In the genomic region with DNA sequence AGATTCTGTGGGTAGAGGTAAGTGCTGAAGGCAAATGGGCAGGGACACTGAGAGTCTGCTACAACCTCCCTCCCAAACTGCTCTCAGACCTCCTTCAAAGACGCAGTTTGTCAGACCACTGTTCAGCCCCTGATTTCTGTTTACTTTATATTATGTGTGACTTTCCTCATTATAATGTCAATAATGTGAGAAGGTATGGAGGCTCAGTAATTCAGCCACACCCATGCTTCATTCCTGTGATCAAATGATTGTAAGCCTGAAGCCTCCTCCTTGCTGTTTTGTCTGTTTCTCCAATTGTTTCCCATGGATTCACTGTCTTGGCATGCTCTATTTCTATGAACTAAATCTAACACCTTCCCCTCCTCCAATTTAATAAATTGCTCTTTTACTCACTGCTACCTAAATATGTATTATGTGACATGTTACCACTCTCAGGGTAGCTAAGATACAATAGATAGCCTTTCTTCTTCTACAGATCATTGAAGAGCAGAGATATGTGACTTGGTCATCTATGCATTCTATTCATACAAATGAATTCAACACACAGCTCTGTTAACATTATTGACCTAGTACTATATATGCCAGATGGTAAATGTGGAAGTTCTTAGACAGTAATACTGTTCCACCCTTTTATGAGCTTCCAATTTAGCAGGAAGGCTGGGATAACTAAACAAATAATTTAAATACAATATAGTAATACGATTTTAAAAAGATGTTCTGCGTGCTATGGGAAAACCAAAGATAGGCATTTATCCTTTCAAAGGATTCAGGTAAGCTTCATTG, we compare ENCODE assay signal across 14 cellular contexts.
DNase-seq lines count a peak whose midpoint lies in the region; ATAC-seq, FAIRE-seq and TF ChIP-seq lines count a peak whose summit lies in the region.
"Had no signal": no experiment of that assay in that cellular context is flagged by ENCODE, and none has a peak within 500 bp of the region (broad histone marks: within the 10 kb centered on the region; RNA-seq: fewer than 3 reads in every experiment).

No MANE protein-coding gene starts in this region.

- H3K36me3 ChIP-seq in colonic mucosa (no peaks in the 10 kb centered on the region), mucosa of descending colon (ENCODE audit: low read depth) (no peaks in the 10 kb centered on the region), transverse colon (no peaks in the 10 kb centered on the region), body of pancreas (replicated peaks in 1 of 2; ENCODE audit: insufficient read depth in 1 of 2, low read depth in 2 of 2) (no peaks in the 10 kb centered on the region)
- no peaks in the 10 kb centered on the region for H3K36me3 ChIP-seq in naive thymus-derived CD4-positive, alpha-beta T cell (ENCODE audit: control insufficient read depth in 2 of 3, insufficient read depth in 3 of 3, low read length in 3 of 3)
- H3K36me3 ChIP-seq: BLaER1 treated with 17β-estradiol and CSF1 and Interleukin-3, amounts not matched to agents 10 nM and 100 nM had no signal

- no peak overlapping the region for H3K4me3 Mint-ChIP-seq in activated T-helper 17 cell treated with anti-CD3 and anti-CD28 coated beads, Interleukin-2, amount 50 U/mL, for 72 hours
- no peak overlapping the region for H3K4me3 Mint-ChIP-seq in naive thymus-derived CD4-positive, alpha-beta T cell
- H3K4me3 Mint-ChIP-seq: CD4-positive, CD25-positive, alpha-beta regulatory T cell had no signal

- ATAC-seq in mucosa of descending colon (peak; percentile 76), body of pancreas (no peak)
- ATAC-seq in activated T-helper 17 cell treated with anti-CD3 and anti-CD28 coated beads, Interleukin-2, amount 50 U/mL, for 72 hours (replicated peaks), result no peak
- no peak for ATAC-seq in naive thymus-derived CD4-positive, alpha-beta T cell
- ATAC-seq: HCT116 had no signal

- POLR2A ChIA-PET in naive thymus-derived CD4-positive, alpha-beta T cell (lab: Charles Lee), result no interaction called here

- H3K27me3 Mint-ChIP-seq in activated T-helper 17 cell treated with anti-CD3 and anti-CD28 coated beads, Interleukin-2, amount 50 U/mL, for 72 hours, result peaks cover 3% of the 10 kb centered on the region
- peaks cover 0 to 10% (median 4%) of the 10 kb centered on the region in 5 donors for H3K27me3 Mint-ChIP-seq in naive thymus-derived CD4-positive, alpha-beta T cell
- H3K27me3 Mint-ChIP-seq: CD4-positive, CD25-positive, alpha-beta regulatory T cell had no signal

- no peaks in the 10 kb centered on the region for H3K36me3 Mint-ChIP-seq in activated T-helper 17 cell treated with anti-CD3 and anti-CD28 coated beads, Interleukin-2, amount 50 U/mL, for 72 hours (ENCODE audit: low read depth)
- no peaks in the 10 kb centered on the region for H3K36me3 Mint-ChIP-seq in naive thymus-derived CD4-positive, alpha-beta T cell
- H3K36me3 Mint-ChIP-seq: CD4-positive, CD25-positive, alpha-beta regulatory T cell had no signal

- 40 to 57% methylated on average over 1 to 3 of the region's 3 CpGs for WGBS in transverse colon (ENCODE audit: low coverage in 1 of 2), 2 donors
- WGBS in body of pancreas, 2 donors, result 62 to 87% methylated on average over 3 of the region's 3 CpGs

- H3K27ac ChIP-seq in colonic mucosa (peak overlapping the region; percentile 55), transverse colon (peak overlapping the region in 3 of 4 donors; percentile 40 to 61 (median 41)), body of pancreas (no peak overlapping the region)
- no peak overlapping the region for H3K27ac ChIP-seq in naive thymus-derived CD4-positive, alpha-beta T cell (ENCODE audit: low read depth, low read length)
- H3K27ac ChIP-seq: BLaER1 treated with 17β-estradiol and CSF1 and Interleukin-3, amounts not matched to agents 10 nM and 100 nM had no signal

- no peak for TF ChIP-seq EP300 in transverse colon (IDR thresholded peaks at IDR 0.05; ENCODE audit: low read depth)

- H3K9me3 Mint-ChIP-seq in activated T-helper 17 cell treated with anti-CD3 and anti-CD28 coated beads, Interleukin-2, amount 50 U/mL, for 72 hours, result no peaks in the 10 kb centered on the region
- no peaks in the 10 kb centered on the region for H3K9me3 Mint-ChIP-seq in naive thymus-derived CD4-positive, alpha-beta T cell
- H3K9me3 Mint-ChIP-seq: CD4-positive, CD25-positive, alpha-beta regulatory T cell had no signal

- CTCF ChIA-PET in naive thymus-derived CD4-positive, alpha-beta T cell (lab: Charles Lee), result no interaction called here

- peaks cover 3% of the 10 kb centered on the region for H3K27me3 ChIP-seq in colonic mucosa
- no peaks in the 10 kb centered on the region for H3K27me3 ChIP-seq in transverse colon
- H3K27me3 ChIP-seq in body of pancreas, result no peaks in the 10 kb centered on the region
- H3K27me3 ChIP-seq in naive thymus-derived CD4-positive, alpha-beta T cell (ENCODE audit: control insufficient read depth in 2 of 2, insufficient read depth in 2 of 2, low read length in 2 of 2), result no peaks in the 10 kb centered on the region
- H3K27me3 ChIP-seq: BLaER1 treated with 17β-estradiol and CSF1 and Interleukin-3, amounts not matched to agents 10 nM and 100 nM had no signal

- no peak for TF ChIP-seq POLR2A in transverse colon (IDR thresholded peaks at IDR 0.05)
- TF ChIP-seq POLR2A in body of pancreas (IDR thresholded peaks at IDR 0.05), result no peak

- no peaks in the 10 kb centered on the region for H3K4me1 Mint-ChIP-seq in activated T-helper 17 cell treated with anti-CD3 and anti-CD28 coated beads, Interleukin-2, amount 50 U/mL, for 72 hours
- H3K4me1 Mint-ChIP-seq in naive thymus-derived CD4-positive, alpha-beta T cell, result no peaks in the 10 kb centered on the region
- H3K4me1 Mint-ChIP-seq: CD4-positive, CD25-positive, alpha-beta regulatory T cell had no signal

- no peak overlapping the region for H3K9ac ChIP-seq in colonic mucosa (ENCODE audit: low read depth in 2 of 2, low read length in 2 of 2)
- H3K9ac ChIP-seq: BLaER1 treated with 17β-estradiol and CSF1 and Interleukin-3, amounts not matched to agents 10 nM and 100 nM had no signal

- TF ChIP-seq CTCF in D721Med (IDR thresholded peaks at IDR 0.05; ENCODE audit: insufficient read depth, missing control alignments), result no peak
- TF ChIP-seq CTCF in colonic mucosa (IDR thresholded peaks at IDR 0.05), result no peak
- no peak for TF ChIP-seq CTCF in mucosa of descending colon (IDR thresholded peaks at IDR 0.05)
- no peak for TF ChIP-seq CTCF in transverse colon (IDR thresholded peaks at IDR 0.05)
- TF ChIP-seq CTCF in body of pancreas (IDR thresholded peaks at IDR 0.05), result no peak

- no peak for DNase-seq in D721Med (ENCODE audit: insufficient read length, low spot score)
- no peak for DNase-seq in colonic mucosa
- peak in 1 of 3 donors; percentile 19 for DNase-seq in mucosa of descending colon
- no peak for DNase-seq in transverse colon
- no peak for DNase-seq in body of pancreas
- DNase-seq in naive thymus-derived CD4-positive, alpha-beta T cell, result no peak
- DNase-seq: 8988T; ACHN; CD4-positive, CD25-positive, alpha-beta regulatory T cell; DMS 273 treated with DMSO at 0.1 percent for 48 hours had no signal

- in situ Hi-C loops in transverse colon (cut with MboI; ENCODE audit: low pct_ligation_motif_present in 1 of 4, low pct_unique_long_range_greater_than_20kb in 1 of 4, low sequenced_read_pairs in 3 of 4), result no loop called here

- H3K9me3 ChIP-seq in colonic mucosa (no peaks in the 10 kb centered on the region), mucosa of descending colon (no peaks in the 10 kb centered on the region), transverse colon (no peaks in the 10 kb centered on the region), body of pancreas (no peaks in the 10 kb centered on the region)
- no peaks in the 10 kb centered on the region for H3K9me3 ChIP-seq in naive thymus-derived CD4-positive, alpha-beta T cell (ENCODE audit: control insufficient read depth in 2 of 3, low read length in 3 of 3)
- H3K9me3 ChIP-seq: BLaER1 treated with 17β-estradiol and CSF1 and Interleukin-3, amounts not matched to agents 10 nM and 100 nM had no signal

- no peak overlapping the region for H3K27ac Mint-ChIP-seq in activated T-helper 17 cell treated with anti-CD3 and anti-CD28 coated beads, Interleukin-2, amount 50 U/mL, for 72 hours
- H3K27ac Mint-ChIP-seq in naive thymus-derived CD4-positive, alpha-beta T cell, result no peak overlapping the region
- H3K27ac Mint-ChIP-seq: CD4-positive, CD25-positive, alpha-beta regulatory T cell had no signal

- FAIRE-seq in D721Med (lab: Jason Lieb, UNC), result peak; percentile 32
- FAIRE-seq: H54 had no signal

- intact Hi-C loops in colonic mucosa (cut with DNase I), result no loop called here
- intact Hi-C loops in mucosa of descending colon (cut with DNase I, micrococcal nuclease), result no loop called here
- intact Hi-C loops in transverse colon (cut with DNase I; ENCODE audit: low total_unique reads), result no loop called here
- intact Hi-C loops in body of pancreas (cut with DNase I), result no loop called here
- intact Hi-C loops in naive thymus-derived CD4-positive, alpha-beta T cell (cut with micrococcal nuclease), result no loop called here

- H3K4me1 ChIP-seq in colonic mucosa (no peaks in the 10 kb centered on the region), mucosa of descending colon (ENCODE audit: low read depth) (no peaks in the 10 kb centered on the region), transverse colon (no peaks in the 10 kb centered on the region), body of pancreas (no peaks in the 10 kb centered on the region)
- no peaks in the 10 kb centered on the region for H3K4me1 ChIP-seq in naive thymus-derived CD4-positive, alpha-beta T cell (ENCODE audit: control insufficient read depth in 2 of 2, insufficient read depth in 2 of 2, low read length in 2 of 2)
- H3K4me1 ChIP-seq: BLaER1 treated with 17β-estradiol and CSF1 and Interleukin-3, amounts not matched to agents 10 nM and 100 nM had no signal

- H3K4me3 ChIP-seq in colonic mucosa (no peak overlapping the region), mucosa of descending colon (no peak overlapping the region), transverse colon (no peak overlapping the region), body of pancreas (no peak overlapping the region)
- no peak overlapping the region for H3K4me3 ChIP-seq in naive thymus-derived CD4-positive, alpha-beta T cell (ENCODE audit: low read length)
- H3K4me3 ChIP-seq: BLaER1 treated with 17β-estradiol and CSF1 and Interleukin-3, amounts not matched to agents 10 nM and 100 nM had no signal

Comparison
In these comparisons a context has a peak if more than half of its experiments do, and no peak if none do; other contexts are left out.
1. H3K27ac ChIP-seq: peak in colonic mucosa (single experiment) and transverse colon (3 of 4); none in body of pancreas (0 of 4) and naive thymus-derived CD4-positive, alpha-beta T cell (single experiment).